In the genomic region with DNA sequence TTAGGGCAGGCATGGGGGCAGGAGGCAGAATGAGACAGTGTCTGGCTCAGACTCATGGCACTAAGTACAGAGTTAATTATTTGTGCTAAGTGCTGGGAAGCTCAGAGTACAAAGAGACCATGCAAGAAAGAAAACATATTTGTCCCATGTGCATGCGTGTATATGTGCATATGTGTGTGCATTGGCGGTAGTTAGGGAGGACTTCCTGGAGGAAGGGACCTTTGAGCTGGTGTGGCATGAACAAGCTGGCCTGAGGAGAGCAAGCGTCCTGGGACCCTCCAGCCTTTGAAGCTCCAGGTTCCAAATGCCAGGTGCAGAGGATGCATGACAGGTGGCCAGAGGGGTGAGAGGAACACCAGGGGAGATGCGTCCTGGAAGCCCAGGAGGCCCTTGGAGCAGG, we compare ENCODE assay signal across 18 cellular contexts. TPM values are rescaled to one million over a fixed set of nuclear protein-coding genes. Genes with fewer than 3 reads are reported as not detected.
DNase-seq lines count a peak whose midpoint lies in the region; ATAC-seq, FAIRE-seq and TF ChIP-seq lines count a peak whose summit lies in the region.
"Had no signal": no experiment of that assay in that cellular context is flagged by ENCODE, and none has a peak within 500 bp of the region (broad histone marks: within the 10 kb centered on the region; RNA-seq: fewer than 3 reads in every experiment).

No MANE protein-coding gene starts in this region.

- in situ Hi-C loops in K562 (cut with MboI), result no loop called here

- DNase-seq in BJ (ENCODE audit: low read depth) (no peak), K562 (ENCODE audit: extremely low read depth in 1 of 4, low spot score in 3 of 4) (no peak), trophoblast cell (no peak), nephron progenitor cell (no peak), frontal cortex (ENCODE audit: low spot score in 2 of 2) (no peak), GM03348 (ENCODE audit: low spot score) (no peak)
- DNase-seq: GF-D8, NCI-H1048, NCI-H2081 treated with DMSO at 0.1 percent for 48 hours, NCI-H2227 treated with DMSO at 0.1 percent for 48 hours, NCI-H524, Peyer's patch had no signal

- BruUV-seq in K562 (replicated peaks; lab: Mats Ljungman, UMichigan), result no TSS peak

- intact Hi-C loops in K562 (cut with micrococcal nuclease), result no loop called here

- no peak overlapping the region for H4K91ac ChIP-seq in trophoblast cell (ENCODE audit: low read depth, low read length)

- H3K79me1 ChIP-seq in trophoblast cell (ENCODE audit: low read length), result peaks cover 22% of the 10 kb centered on the region

- H3K79me2 ChIP-seq in K562 (ENCODE audit: control insufficient read depth, insufficient read depth, low read length) (no peaks in the 10 kb centered on the region), trophoblast cell (ENCODE audit: control insufficient read depth, insufficient read depth, low read length, poor library complexity) (peaks cover 71% of the 10 kb centered on the region)

- no peak overlapping the region for H3K27ac Mint-ChIP-seq in nephron progenitor cell

- CTCF ChIA-PET in BJ (lab: Yijun Ruan, JAX), result interaction anchor here (0.7 to 6.6 kb wide), 3 partner anchors 11 to 43 kb away, joined by 3 to 46 read pairs (median 3); no protein-coding TSS in a partner anchor
- CTCF ChIA-PET in K562 (lab: Yijun Ruan, JAX; ENCODE audit: low intra/inter-chr PET ratio), result no interaction called here

- ATAC-seq in K562 (no peak), gastroesophageal sphincter (no peak), HG03342 (IDR thresholded peaks at IDR 0.05; ENCODE audit: unreplicated experiment) (no peak)
- ATAC-seq: Right ventricle myocardium inferior had no signal

- H3K27me3 ChIP-seq in BJ (ENCODE audit: control insufficient read depth, insufficient read depth, low read length) (no peaks in the 10 kb centered on the region), K562 (ENCODE audit: control insufficient read depth in 2 of 2, insufficient read depth in 2 of 2, low read length in 2 of 2) (peaks cover 3 to 39% of the 10 kb centered on the region in 2 experiments; a peak in 2 of 5 replicates), gastroesophageal sphincter (peaks cover 43% of the 10 kb centered on the region), trophoblast cell (ENCODE audit: insufficient read depth, low read length) (no peaks in the 10 kb centered on the region)
- H3K27me3 ChIP-seq: Peyer's patch had no signal

- no peak overlapping the region for H4K12ac ChIP-seq in trophoblast cell (ENCODE audit: low read depth, low read length)

- no peaks in the 10 kb centered on the region for H4K20me1 ChIP-seq in K562 (replicated peaks; ENCODE audit: control insufficient read depth, insufficient read depth, low read length)

- H3K4me2 ChIP-seq in K562 (ENCODE audit: insufficient read depth, low read length) (no peak overlapping the region), trophoblast cell (ENCODE audit: low read length) (peak overlapping the region; percentile 35)

- peaks cover 93% of the 10 kb centered on the region for H3K4me1 Mint-ChIP-seq in nephron progenitor cell

- H2BK5ac ChIP-seq in trophoblast cell (ENCODE audit: low read depth, low read length, poor library complexity), result no peak overlapping the region

- H3K27me3 Mint-ChIP-seq in nephron progenitor cell (ENCODE audit: low read depth, poor library complexity), result no peaks in the 10 kb centered on the region

- H2AK5ac ChIP-seq in trophoblast cell (ENCODE audit: low read length), result no peak overlapping the region

- peak overlapping the region; percentile 37 for H3K23ac ChIP-seq in trophoblast cell (ENCODE audit: low read length)

- POLR2A ChIA-PET in BJ (lab: Charles Lee), result no interaction called here
- POLR2A ChIA-PET in K562 (lab: Yijun Ruan, JAX), result no interaction called here

- H3K4me3 ChIP-seq in BJ (ENCODE audit: low read depth, low read length) (peak overlapping the region; percentile 28), K562 (no peak overlapping the region), gastroesophageal sphincter (peak overlapping the region in 1 of 2 donors; percentile 64), trophoblast cell (ENCODE audit: low read depth, low read length) (peak overlapping the region; percentile 13)
- H3K4me3 ChIP-seq: Peyer's patch had no signal

- H2AFZ ChIP-seq in K562 (ENCODE audit: low read depth, low read length) (no peak overlapping the region), trophoblast cell (ENCODE audit: insufficient read depth, low read length, poor library complexity) (no peak overlapping the region)

- WGBS in K562 (ENCODE audit: insufficient coverage, low coverage, missing lambda C conversion rate), result 0% methylated on average over 4 of the region's 4 CpGs
- WGBS in gastroesophageal sphincter (ENCODE audit: low coverage in 1 of 2), 2 donors, result 81 to 90% methylated on average over 3 to 4 of the region's 4 CpGs
- no CpG with 5 or more reads among the region's 4 CpGs for WGBS in trophoblast cell (ENCODE audit: extremely low coverage, insufficient coverage, insufficient read length)

- no peak overlapping the region for H4K8ac ChIP-seq in trophoblast cell (ENCODE audit: low read depth, low read length)

- TF ChIP-seq POLR2A in K562 (conservative IDR thresholded peaks at IDR 0.05) (no peak), gastroesophageal sphincter (IDR thresholded peaks at IDR 0.05) (no peak)

- H3K4ac ChIP-seq in trophoblast cell (ENCODE audit: low read depth, low read length), result peak overlapping the region; percentile 86

- TF ChIP-seq RAD21 in K562 (CRISPR knock-in tag; conservative IDR thresholded peaks at IDR 0.05 in 1 of 2, IDR thresholded peaks at IDR 0.05 in 1 of 2), result no peak

- H3K27ac ChIP-seq in K562 (ENCODE audit: extremely low read depth, low read depth, low read length), result no peak overlapping the region
- H3K27ac ChIP-seq in gastroesophageal sphincter, result peak overlapping the region in 3 of 4 donors; percentile 41 to 77 (median 76)
- no peak overlapping the region for H3K27ac ChIP-seq in trophoblast cell (ENCODE audit: low read depth, low read length)
- H3K27ac ChIP-seq: C4-2B had no signal

- H3K9me1 ChIP-seq in K562 (ENCODE audit: control insufficient read depth, insufficient read depth, low read length), result no peaks in the 10 kb centered on the region

- H3K9ac ChIP-seq in K562 (ENCODE audit: insufficient read depth in 1 of 2, low read depth in 2 of 2, low read length in 2 of 2) (no peak overlapping the region), trophoblast cell (ENCODE audit: low read length) (no peak overlapping the region)

- no peak overlapping the region for H3K14ac ChIP-seq in trophoblast cell (ENCODE audit: low read length)

- no peaks in the 10 kb centered on the region for H3K36me3 Mint-ChIP-seq in nephron progenitor cell (ENCODE audit: low read depth)

- H3K4me3 Mint-ChIP-seq in nephron progenitor cell, result no peak overlapping the region

- FAIRE-seq in K562 (lab: Jason Lieb, UNC) (no peak), frontal cortex (lab: Jason Lieb, UNC) (no peak)
- FAIRE-seq: GM12892, H1 had no signal

- no peak overlapping the region for H3K18ac ChIP-seq in trophoblast cell (ENCODE audit: low read length)

- TF ChIP-seq EP300 in K562 (IDR thresholded peaks at IDR 0.05; ENCODE audit: low read length), result no peak
- TF ChIP-seq EP300 in gastroesophageal sphincter (IDR thresholded peaks at IDR 0.05), result no peak

- H3K4me1 ChIP-seq in K562 (replicated peaks in 1 of 2; ENCODE audit: control insufficient read depth in 2 of 2, insufficient read depth in 2 of 2, low read length in 2 of 2) (no peaks in the 10 kb centered on the region), gastroesophageal sphincter (peaks cover 0 to 95% (median 3%) of the 10 kb centered on the region in 3 donors), trophoblast cell (ENCODE audit: control insufficient read depth in 1 of 2, insufficient read depth in 2 of 2, low read length in 2 of 2) (peaks cover 40 to 43% of the 10 kb centered on the region in 2 experiments)

- H2BK120ac ChIP-seq in trophoblast cell (ENCODE audit: insufficient read depth, low read length, poor library complexity), result no peak overlapping the region

- H3K9me3 ChIP-seq in K562 (replicated peaks; ENCODE audit: control insufficient read depth, insufficient read depth, low read depth, low read length), result no peaks in the 10 kb centered on the region
- no peaks in the 10 kb centered on the region for H3K9me3 ChIP-seq in gastroesophageal sphincter
- no peaks in the 10 kb centered on the region for H3K9me3 ChIP-seq in trophoblast cell (ENCODE audit: insufficient read depth, low read depth, low read length)
- H3K9me3 ChIP-seq: Peyer's patch had no signal

- TF ChIP-seq CTCF in BJ (IDR thresholded peaks at IDR 0.05; ENCODE audit: insufficient read depth, low read depth, low read length), result no peak
- TF ChIP-seq CTCF in K562 (IDR thresholded peaks at IDR 0.05 in 2 of 3, conservative IDR thresholded peaks at IDR 0.05 in 1 of 3; ENCODE audit: insufficient read depth in 2 of 3, low read depth in 1 of 3, low read length in 3 of 3), result no peak
- no peak for TF ChIP-seq CTCF in gastroesophageal sphincter (IDR thresholded peaks at IDR 0.05)
- no peak for TF ChIP-seq CTCF in nephron progenitor cell (IDR thresholded peaks at IDR 0.05)

- H3K36me3 ChIP-seq in BJ (ENCODE audit: control insufficient read depth, insufficient read depth, low read length), result peaks cover 44% of the 10 kb centered on the region
- H3K36me3 ChIP-seq in K562 (ENCODE audit: control insufficient read depth, insufficient read depth, low read length), result no peaks in the 10 kb centered on the region
- H3K36me3 ChIP-seq in gastroesophageal sphincter, result no peaks in the 10 kb centered on the region
- H3K36me3 ChIP-seq in trophoblast cell (ENCODE audit: control insufficient read depth in 1 of 2, insufficient read depth in 2 of 2, low read length in 2 of 2), result peaks cover 50 to 54% of the 10 kb centered on the region in 2 experiments
- H3K36me3 ChIP-seq: Peyer's patch had no signal

- H2BK12ac ChIP-seq in trophoblast cell (ENCODE audit: low read length), result no peak overlapping the region

- H3K9me3 Mint-ChIP-seq in nephron progenitor cell, result no peaks in the 10 kb centered on the region

RNA-seq across cellular contexts. Expression of a gene that starts 6.1 kb away (rescaled TPM):
- polyA plus RNA-seq in BJ (2011; rRNA removed) (681 and 1,033 TPM in 2 replicates), K562 (2011; rRNA removed) (not detected in 2 replicates), K562 (2014; fragmentation: Illumina TruSeq; extraction: Trizol) (not detected in 2 replicates), K562 (2014; fragmentation: Nextera tagmentation; extraction: Ambion mirVana) (not detected), K562 (2014; rRNA removed) (not detected in 2 replicates)
- 344 and 433 TPM in 2 replicates for polyA minus RNA-seq in BJ (2011; rRNA and poly(A)+ RNA removed)
- total RNA-seq in K562 (2011; cell fraction: chromatin; rRNA removed; ENCODE audit: low replicate concordance), result not detected in 2 replicates
- not detected in 2 replicates for total RNA-seq in K562 (2011; cell fraction: nucleolus; rRNA removed)
- total RNA-seq in K562 (2011; cell fraction: nucleoplasm; rRNA removed), result not detected in 2 replicates
- total RNA-seq in K562 (2014; rRNA removed) (not detected in 2 replicates), K562 (2014; rRNA removed; fragmentation: Illumina TruSeq; extraction: Trizol) (not detected in 2 replicates), K562 (2015; rRNA removed; fragmentation: Illumina TruSeq; extraction: Trizol) (not detected in 2 replicates), K562 (2021) (0.56 and 0.66 TPM in 2 replicates), gastroesophageal sphincter (100 to 1,000 TPM; 241 to 597 (median 382) TPM), frontal cortex (25.7 TPM)
- polyA plus RNA-seq in K562 (2011; cell fraction: cytosol; rRNA removed), result 0.10 TPM in 1 of 2 replicates, not detected in the other
- 0.33 TPM in 1 of 2 replicates, not detected in the other for polyA plus RNA-seq in K562 (2011; cell fraction: nucleus; rRNA removed)
- polyA plus RNA-seq in K562 (2012), result not detected in 2 replicates
- not detected in 2 replicates for polyA minus RNA-seq in K562 (2011; rRNA and poly(A)+ RNA removed)
- 2.7 TPM in 1 of 2 replicates, not detected in the other for polyA minus RNA-seq in K562 (2011; cell fraction: cytosol; rRNA and poly(A)+ RNA removed)
- 0.13 TPM in 1 of 2 replicates, not detected in the other for polyA minus RNA-seq in K562 (2011; cell fraction: nucleus; rRNA and poly(A)+ RNA removed)
- 1,067 and 1,077 TPM in 2 replicates for polyA plus RNA-seq in trophoblast cell (2013)

Comparison
In these comparisons a context has a peak if more than half of its experiments do, and no peak if none do; other contexts are left out.
1. H3K27ac ChIP-seq: peak in gastroesophageal sphincter (3 of 4); none in K562 (single experiment) and trophoblast cell (single experiment).
2. RNA of a gene that starts 6.1 kb away (total RNA-seq): 241 to 597 TPM in gastroesophageal sphincter and 25.7 TPM in frontal cortex (single experiment); 0.56 to 0.66 TPM in K562; every median in the first group is over 10 times any median in the second.